In genomic region chr11:69298778-69299461, GRCh38 we compare ENCODE assay signal across 1 cellular context.
TF ChIP-seq lines count a peak whose summit lies in the region.

No MANE protein-coding gene starts in this region.

TF ChIP-seq in HCT116, 20 proteins besides CTCF, POLR2A, EP300 and RAD21 (continued from another document):
- TF ChIP-seq TCF7L2 (IDR thresholded peaks at IDR 0.05; ENCODE audit: borderline replicate concordance, extremely low read depth, insufficient read depth, insufficient read length), result no peak
